8 cellular contexts compared by ENCODE assay signal in the genomic region with DNA sequence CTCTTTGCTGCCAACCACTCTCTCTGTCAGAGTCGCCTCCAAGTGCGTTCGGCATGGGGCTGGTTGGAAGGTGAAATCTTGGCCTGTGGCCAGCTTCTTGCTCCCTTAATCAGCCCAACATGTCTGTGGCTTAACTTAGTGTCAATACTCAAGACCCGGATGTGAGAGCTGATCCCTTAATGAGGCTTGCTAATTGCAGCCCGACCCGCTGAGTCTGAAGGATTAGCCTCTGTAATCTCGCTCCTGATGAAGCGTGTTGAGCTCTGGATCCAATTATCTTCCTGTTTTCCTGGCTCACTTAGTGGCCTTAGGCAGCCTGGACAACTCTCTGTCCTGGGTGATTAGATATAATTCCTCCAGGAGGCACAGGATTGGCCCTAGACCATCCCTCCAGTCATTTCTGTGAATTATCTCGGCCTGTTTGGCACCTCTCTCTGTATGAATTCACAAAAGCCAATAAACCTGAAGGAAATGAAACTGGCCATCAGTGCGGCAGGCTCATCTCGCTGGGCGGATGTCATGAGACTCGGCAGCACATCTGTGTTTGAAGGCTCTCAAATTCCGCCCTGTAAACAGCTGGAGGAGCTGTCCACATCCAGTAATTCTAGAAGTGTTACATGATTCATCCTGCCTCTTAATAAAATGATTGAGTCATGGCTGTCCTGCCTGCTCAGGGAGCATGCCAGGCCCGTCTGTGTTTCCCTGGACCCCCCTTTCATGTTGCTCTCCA. TPM values are rescaled to one million over a fixed set of nuclear protein-coding genes. Genes with fewer than 3 reads are reported as not detected.
DNase-seq lines count a peak whose midpoint lies in the region; ATAC-seq and TF ChIP-seq lines count a peak whose summit lies in the region.

No MANE protein-coding gene starts in this region.

- H3K27ac ChIP-seq in dorsolateral prefrontal cortex (no peak overlapping the region), osteoblast (ENCODE audit: low read depth, low read length) (no peak overlapping the region), ascending aorta (no peak overlapping the region)

- H3K4me1 ChIP-seq in osteoblast (ENCODE audit: insufficient read depth, low read length) = no peaks in the 10 kb centered on the region
- peaks cover 0 to 7% of the 10 kb centered on the region in 2 donors for H3K4me1 ChIP-seq in ascending aorta

- peak overlapping the region; percentile 19 for H3K4me2 ChIP-seq in osteoblast (ENCODE audit: insufficient read depth, low read length)

- H3K4me3 ChIP-seq in dorsolateral prefrontal cortex (peak overlapping the region in 44 of 59 donors; percentile 2 to 55 (median 32)), osteoblast (ENCODE audit: insufficient read depth, low read length) (no peak overlapping the region), ascending aorta (no peak overlapping the region)

- H3K9me3 ChIP-seq in osteoblast (ENCODE audit: low read depth, low read length) (no peaks in the 10 kb centered on the region), ascending aorta (no peaks in the 10 kb centered on the region)

- H3K36me3 ChIP-seq in osteoblast (ENCODE audit: insufficient read depth, low read length) (no peaks in the 10 kb centered on the region), ascending aorta (no peaks in the 10 kb centered on the region)

- H4K20me1 ChIP-seq in osteoblast (ENCODE audit: insufficient read depth, low read length) = no peaks in the 10 kb centered on the region

- intact Hi-C loops in dorsolateral prefrontal cortex (cut with DNase I) = no loop called here
- intact Hi-C loops in ascending aorta (cut with DNase I) = no loop called here

- no peak overlapping the region for H2AFZ ChIP-seq in osteoblast (ENCODE audit: low read length)

- in situ Hi-C loops in G401 (cut with HindIII; ENCODE audit: low sequenced_read_pairs) = no loop called here

- peaks cover 0 to 25% (median 0%) of the 10 kb centered on the region in 45 donors for H3K27me3 ChIP-seq in dorsolateral prefrontal cortex
- peaks cover 54% of the 10 kb centered on the region for H3K27me3 ChIP-seq in osteoblast (ENCODE audit: insufficient read depth, low read length)
- H3K27me3 ChIP-seq in ascending aorta = no peaks in the 10 kb centered on the region

- TF ChIP-seq CTCF in dorsolateral prefrontal cortex (IDR thresholded peaks at IDR 0.05 in 54 of 56, conservative IDR thresholded peaks at IDR 0.05 in 2 of 56; ENCODE audit: low read depth in 1 of 56, partially characterized antibody in 56 of 56) (no peak), osteoblast (IDR thresholded peaks at IDR 0.05; ENCODE audit: extremely low read depth, low read depth, low read length) (no peak), ascending aorta (IDR thresholded peaks at IDR 0.05) (no peak)

- ATAC-seq in GM21515 (IDR thresholded peaks at IDR 0.05; ENCODE audit: unreplicated experiment) (no peak), HG03025 (IDR thresholded peaks at IDR 0.05; ENCODE audit: low FRiP score, unreplicated experiment) (no peak)

- H3K79me2 ChIP-seq in osteoblast (ENCODE audit: insufficient read depth, low read length) = no peaks in the 10 kb centered on the region

- DNase-seq in G401 (ENCODE audit: low spot score) (peak; percentile 68), NCI-H2196 treated with DMSO at 0.1 percent for 48 hours (lab: John Stamatoyannopoulos, UW; ENCODE audit: unreplicated experiment) (peak; percentile 78), dorsolateral prefrontal cortex (peak in 1 of 10 donors; percentile 25), osteoblast (ENCODE audit: insufficient read length, low spot score, missing footprints) (peak; percentile 84), ascending aorta (ENCODE audit: low spot score in 2 of 2) (no peak), globus pallidus (ENCODE audit: low spot score) (no peak)

RNA-seq across cellular contexts. Expression of gene ACOXL, which starts 38.5 kb away (rescaled TPM):
- total RNA-seq in G401 (2014; rRNA removed; shearing (Covaris generic)) = not detected in 2 replicates
- total RNA-seq in dorsolateral prefrontal cortex (under 1 TPM in 1 of 120 experiments, not detected in 119; 0.22 TPM), osteoblast (not detected in 2 replicates), ascending aorta (not detected)

Comparison
In these comparisons a context has a peak if more than half of its experiments do, and no peak if none do; other contexts are left out.
1. DNase-seq: peak in G401 (single experiment), NCI-H2196 treated with DMSO at 0.1 percent for 48 hours (single experiment) and osteoblast (single experiment); none in ascending aorta (0 of 2) and globus pallidus (single experiment).
2. H3K4me3 ChIP-seq: peak in dorsolateral prefrontal cortex (44 of 59); none in osteoblast (single experiment) and ascending aorta (0 of 2).